1 cellular context compared by ENCODE assay signal in genomic region chr2:237626813-237627451, GRCh38.
TF ChIP-seq lines count a peak whose summit lies in the region.

No MANE protein-coding gene starts in this region.

TF ChIP-seq in GM23338, 12 proteins besides CTCF, POLR2A, EP300 and RAD21 (continued from another document):
- TF ChIP-seq ZNF462 (CRISPR knock-in tag; IDR thresholded peaks at IDR 0.05) = no peak
